In the genomic region with DNA sequence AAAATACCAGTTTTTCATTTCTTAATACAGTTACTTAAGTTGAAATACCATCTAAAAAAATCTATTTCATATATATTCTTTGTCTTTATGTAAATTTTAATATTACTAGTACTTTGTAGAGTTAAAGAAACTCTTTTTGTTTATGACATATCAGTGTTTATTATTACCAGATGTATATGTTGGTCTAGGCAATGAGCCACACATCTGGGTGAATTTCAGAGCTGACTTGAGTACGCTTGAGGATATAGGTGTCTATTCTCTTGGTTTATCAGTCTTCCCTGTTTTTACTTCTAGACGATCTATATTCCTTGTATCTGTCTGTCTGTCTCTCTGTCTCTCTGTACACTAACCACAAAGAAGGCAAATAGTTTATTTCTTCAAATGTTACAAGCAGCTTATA, we compare ENCODE assay signal across 1 cellular context.
TF ChIP-seq lines count a peak whose summit lies in the region.

No MANE protein-coding gene starts in this region.

TF ChIP-seq in A549, 52 proteins besides CTCF, POLR2A, EP300 and RAD21 (continued from another document):
- TF ChIP-seq, protein P1, sequence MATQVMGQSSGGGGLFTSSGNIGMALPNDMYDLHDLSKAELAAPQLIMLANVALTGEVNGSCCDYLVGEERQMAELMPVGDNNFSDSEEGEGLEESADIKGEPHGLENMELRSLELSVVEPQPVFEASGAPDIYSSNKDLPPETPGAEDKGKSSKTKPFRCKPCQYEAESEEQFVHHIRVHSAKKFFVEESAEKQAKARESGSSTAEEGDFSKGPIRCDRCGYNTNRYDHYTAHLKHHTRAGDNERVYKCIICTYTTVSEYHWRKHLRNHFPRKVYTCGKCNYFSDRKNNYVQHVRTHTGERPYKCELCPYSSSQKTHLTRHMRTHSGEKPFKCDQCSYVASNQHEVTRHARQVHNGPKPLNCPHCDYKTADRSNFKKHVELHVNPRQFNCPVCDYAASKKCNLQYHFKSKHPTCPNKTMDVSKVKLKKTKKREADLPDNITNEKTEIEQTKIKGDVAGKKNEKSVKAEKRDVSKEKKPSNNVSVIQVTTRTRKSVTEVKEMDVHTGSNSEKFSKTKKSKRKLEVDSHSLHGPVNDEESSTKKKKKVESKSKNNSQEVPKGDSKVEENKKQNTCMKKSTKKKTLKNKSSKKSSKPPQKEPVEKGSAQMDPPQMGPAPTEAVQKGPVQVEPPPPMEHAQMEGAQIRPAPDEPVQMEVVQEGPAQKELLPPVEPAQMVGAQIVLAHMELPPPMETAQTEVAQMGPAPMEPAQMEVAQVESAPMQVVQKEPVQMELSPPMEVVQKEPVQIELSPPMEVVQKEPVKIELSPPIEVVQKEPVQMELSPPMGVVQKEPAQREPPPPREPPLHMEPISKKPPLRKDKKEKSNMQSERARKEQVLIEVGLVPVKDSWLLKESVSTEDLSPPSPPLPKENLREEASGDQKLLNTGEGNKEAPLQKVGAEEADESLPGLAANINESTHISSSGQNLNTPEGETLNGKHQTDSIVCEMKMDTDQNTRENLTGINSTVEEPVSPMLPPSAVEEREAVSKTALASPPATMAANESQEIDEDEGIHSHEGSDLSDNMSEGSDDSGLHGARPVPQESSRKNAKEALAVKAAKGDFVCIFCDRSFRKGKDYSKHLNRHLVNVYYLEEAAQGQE (IDR thresholded peaks at IDR 0.05): no peak
- TF ChIP-seq EHF (CRISPR knock-in tag; IDR thresholded peaks at IDR 0.05): no peak
- TF ChIP-seq, protein P2, sequence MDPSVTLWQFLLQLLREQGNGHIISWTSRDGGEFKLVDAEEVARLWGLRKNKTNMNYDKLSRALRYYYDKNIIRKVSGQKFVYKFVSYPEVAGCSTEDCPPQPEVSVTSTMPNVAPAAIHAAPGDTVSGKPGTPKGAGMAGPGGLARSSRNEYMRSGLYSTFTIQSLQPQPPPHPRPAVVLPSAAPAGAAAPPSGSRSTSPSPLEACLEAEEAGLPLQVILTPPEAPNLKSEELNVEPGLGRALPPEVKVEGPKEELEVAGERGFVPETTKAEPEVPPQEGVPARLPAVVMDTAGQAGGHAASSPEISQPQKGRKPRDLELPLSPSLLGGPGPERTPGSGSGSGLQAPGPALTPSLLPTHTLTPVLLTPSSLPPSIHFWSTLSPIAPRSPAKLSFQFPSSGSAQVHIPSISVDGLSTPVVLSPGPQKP (IDR thresholded peaks at IDR 0.05; ENCODE audit: low read depth, low read length): no peak
- TF ChIP-seq, protein P3, sequence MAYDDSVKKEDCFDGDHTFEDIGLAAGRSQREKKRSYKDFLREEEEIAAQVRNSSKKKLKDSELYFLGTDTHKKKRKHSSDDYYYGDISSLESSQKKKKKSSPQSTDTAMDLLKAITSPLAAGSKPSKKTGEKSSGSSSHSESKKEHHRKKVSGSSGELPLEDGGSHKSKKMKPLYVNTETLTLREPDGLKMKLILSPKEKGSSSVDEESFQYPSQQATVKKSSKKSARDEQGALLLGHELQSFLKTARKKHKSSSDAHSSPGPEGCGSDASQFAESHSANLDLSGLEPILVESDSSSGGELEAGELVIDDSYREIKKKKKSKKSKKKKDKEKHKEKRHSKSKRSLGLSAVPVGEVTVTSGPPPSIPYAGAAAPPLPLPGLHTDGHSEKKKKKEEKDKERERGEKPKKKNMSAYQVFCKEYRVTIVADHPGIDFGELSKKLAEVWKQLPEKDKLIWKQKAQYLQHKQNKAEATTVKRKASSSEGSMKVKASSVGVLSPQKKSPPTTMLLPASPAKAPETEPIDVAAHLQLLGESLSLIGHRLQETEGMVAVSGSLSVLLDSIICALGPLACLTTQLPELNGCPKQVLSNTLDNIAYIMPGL (CRISPR knock-in tag; IDR thresholded peaks at IDR 0.05; ENCODE audit: borderline replicate concordance): no peak
- no peak for TF ChIP-seq JUN (IDR thresholded peaks at IDR 0.05)
